1 cellular context compared by ENCODE assay signal in the genomic region with DNA sequence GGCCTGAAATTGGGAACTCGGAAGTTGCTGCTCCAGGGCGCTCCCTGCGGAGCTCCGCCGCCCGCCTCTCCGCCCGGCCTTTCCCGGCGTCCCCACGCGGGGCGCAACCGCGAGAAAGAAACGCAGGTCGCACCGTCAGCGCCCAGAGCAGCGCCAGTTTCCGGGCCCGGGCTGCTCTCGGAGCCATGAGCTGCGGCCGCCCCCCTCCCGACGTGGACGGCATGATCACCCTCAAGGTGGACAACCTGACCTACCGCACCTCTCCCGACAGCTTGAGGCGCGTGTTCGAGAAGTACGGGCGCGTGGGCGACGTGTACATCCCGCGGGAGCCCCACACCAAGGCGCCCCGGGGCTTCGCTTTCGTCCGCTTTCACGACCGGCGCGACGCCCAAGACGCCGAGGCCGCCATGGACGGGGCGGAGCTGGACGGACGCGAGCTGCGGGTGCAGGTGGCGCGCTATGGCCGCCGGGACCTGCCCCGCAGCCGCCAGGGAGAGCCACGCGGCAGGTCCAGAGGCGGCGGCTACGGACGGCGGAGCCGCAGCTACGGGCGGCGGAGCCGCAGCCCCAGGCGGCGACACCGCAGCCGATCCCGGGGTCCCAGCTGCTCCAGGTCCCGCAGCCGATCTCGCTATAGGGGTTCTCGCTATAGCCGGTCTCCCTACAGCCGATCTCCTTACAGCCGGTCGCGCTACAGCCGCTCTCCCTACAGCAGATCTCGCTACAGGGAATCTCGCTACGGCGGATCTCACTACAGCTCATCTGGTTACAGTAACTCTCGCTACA.
A peak's percentile ranks its signal among the peaks of the same experiment; 100 is the strongest.
TF ChIP-seq lines count a peak whose summit lies in the region.

No MANE protein-coding gene starts in this region.

TF ChIP-seq in HCT116, 20 proteins besides CTCF, POLR2A, EP300 and RAD21:
- TF ChIP-seq EZH2 (IDR thresholded peaks at IDR 0.05) (no peak), TCF7L2 (IDR thresholded peaks at IDR 0.05; ENCODE audit: borderline replicate concordance, extremely low read depth, insufficient read depth, insufficient read length) (no peak), ZFX (IDR thresholded peaks at IDR 0.05) (peak; percentile 63), SIN3A (IDR thresholded peaks at IDR 0.05; ENCODE audit: low read depth) (peak; percentile 23), CEBPB (IDR thresholded peaks at IDR 0.05; ENCODE audit: low read depth) (no peak; the same call in 1 of the 2 replicates), SRF (IDR thresholded peaks at IDR 0.05; ENCODE audit: low read depth) (no peak), EGR1 (IDR thresholded peaks at IDR 0.05; ENCODE audit: low read depth) (no peak), ATF3 (IDR thresholded peaks at IDR 0.05) (no peak; the same call in 1 of the 2 replicates), ZNF274 (IDR thresholded peaks at IDR 0.05; ENCODE audit: low read depth, low read length) (no peak), CBX3 (IDR thresholded peaks at IDR 0.05; ENCODE audit: low read depth) (peak; percentile 57; the same call in 1 of the 2 replicates), YY1 (IDR thresholded peaks at IDR 0.05; ENCODE audit: extremely low read depth, insufficient replicate concordance, low read depth, low read length) (peak; percentile 89), FOSL1 (IDR thresholded peaks at IDR 0.05; ENCODE audit: low read depth) (no peak), EZH2phosphoT487 (IDR thresholded peaks at IDR 0.05; ENCODE audit: borderline replicate concordance) (no peak), JUND (IDR thresholded peaks at IDR 0.05) (no peak), ELF1 (IDR thresholded peaks at IDR 0.05; ENCODE audit: borderline replicate concordance, low read depth) (0 out of 2 replicates have a peak, but pooled peaks have one; percentile 22), POLR2AphosphoS5 (IDR thresholded peaks at IDR 0.05; ENCODE audit: low read depth, low read length) (no peak; the same call in none of the 2 replicates), SP1 (IDR thresholded peaks at IDR 0.05; ENCODE audit: low read depth) (peak; percentile 11; the same call in 1 of the 2 replicates)
- TF ChIP-seq, protein P1, sequence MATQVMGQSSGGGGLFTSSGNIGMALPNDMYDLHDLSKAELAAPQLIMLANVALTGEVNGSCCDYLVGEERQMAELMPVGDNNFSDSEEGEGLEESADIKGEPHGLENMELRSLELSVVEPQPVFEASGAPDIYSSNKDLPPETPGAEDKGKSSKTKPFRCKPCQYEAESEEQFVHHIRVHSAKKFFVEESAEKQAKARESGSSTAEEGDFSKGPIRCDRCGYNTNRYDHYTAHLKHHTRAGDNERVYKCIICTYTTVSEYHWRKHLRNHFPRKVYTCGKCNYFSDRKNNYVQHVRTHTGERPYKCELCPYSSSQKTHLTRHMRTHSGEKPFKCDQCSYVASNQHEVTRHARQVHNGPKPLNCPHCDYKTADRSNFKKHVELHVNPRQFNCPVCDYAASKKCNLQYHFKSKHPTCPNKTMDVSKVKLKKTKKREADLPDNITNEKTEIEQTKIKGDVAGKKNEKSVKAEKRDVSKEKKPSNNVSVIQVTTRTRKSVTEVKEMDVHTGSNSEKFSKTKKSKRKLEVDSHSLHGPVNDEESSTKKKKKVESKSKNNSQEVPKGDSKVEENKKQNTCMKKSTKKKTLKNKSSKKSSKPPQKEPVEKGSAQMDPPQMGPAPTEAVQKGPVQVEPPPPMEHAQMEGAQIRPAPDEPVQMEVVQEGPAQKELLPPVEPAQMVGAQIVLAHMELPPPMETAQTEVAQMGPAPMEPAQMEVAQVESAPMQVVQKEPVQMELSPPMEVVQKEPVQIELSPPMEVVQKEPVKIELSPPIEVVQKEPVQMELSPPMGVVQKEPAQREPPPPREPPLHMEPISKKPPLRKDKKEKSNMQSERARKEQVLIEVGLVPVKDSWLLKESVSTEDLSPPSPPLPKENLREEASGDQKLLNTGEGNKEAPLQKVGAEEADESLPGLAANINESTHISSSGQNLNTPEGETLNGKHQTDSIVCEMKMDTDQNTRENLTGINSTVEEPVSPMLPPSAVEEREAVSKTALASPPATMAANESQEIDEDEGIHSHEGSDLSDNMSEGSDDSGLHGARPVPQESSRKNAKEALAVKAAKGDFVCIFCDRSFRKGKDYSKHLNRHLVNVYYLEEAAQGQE (IDR thresholded peaks at IDR 0.05; ENCODE audit: low read depth), result no peak
- TF ChIP-seq, protein P2, sequence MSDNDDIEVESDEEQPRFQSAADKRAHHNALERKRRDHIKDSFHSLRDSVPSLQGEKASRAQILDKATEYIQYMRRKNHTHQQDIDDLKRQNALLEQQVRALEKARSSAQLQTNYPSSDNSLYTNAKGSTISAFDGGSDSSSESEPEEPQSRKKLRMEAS (IDR thresholded peaks at IDR 0.05), result peak; percentile 75
- TF ChIP-seq, protein P3, sequence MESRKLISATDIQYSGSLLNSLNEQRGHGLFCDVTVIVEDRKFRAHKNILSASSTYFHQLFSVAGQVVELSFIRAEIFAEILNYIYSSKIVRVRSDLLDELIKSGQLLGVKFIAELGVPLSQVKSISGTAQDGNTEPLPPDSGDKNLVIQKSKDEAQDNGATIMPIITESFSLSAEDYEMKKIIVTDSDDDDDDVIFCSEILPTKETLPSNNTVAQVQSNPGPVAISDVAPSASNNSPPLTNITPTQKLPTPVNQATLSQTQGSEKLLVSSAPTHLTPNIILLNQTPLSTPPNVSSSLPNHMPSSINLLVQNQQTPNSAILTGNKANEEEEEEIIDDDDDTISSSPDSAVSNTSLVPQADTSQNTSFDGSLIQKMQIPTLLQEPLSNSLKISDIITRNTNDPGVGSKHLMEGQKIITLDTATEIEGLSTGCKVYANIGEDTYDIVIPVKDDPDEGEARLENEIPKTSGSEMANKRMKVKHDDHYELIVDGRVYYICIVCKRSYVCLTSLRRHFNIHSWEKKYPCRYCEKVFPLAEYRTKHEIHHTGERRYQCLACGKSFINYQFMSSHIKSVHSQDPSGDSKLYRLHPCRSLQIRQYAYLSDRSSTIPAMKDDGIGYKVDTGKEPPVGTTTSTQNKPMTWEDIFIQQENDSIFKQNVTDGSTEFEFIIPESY (IDR thresholded peaks at IDR 0.05; ENCODE audit: extremely low read depth, insufficient replicate concordance, low read length), result no peak
